Comparison of ENCODE assay signal across 10 cellular contexts in the genomic region with DNA sequence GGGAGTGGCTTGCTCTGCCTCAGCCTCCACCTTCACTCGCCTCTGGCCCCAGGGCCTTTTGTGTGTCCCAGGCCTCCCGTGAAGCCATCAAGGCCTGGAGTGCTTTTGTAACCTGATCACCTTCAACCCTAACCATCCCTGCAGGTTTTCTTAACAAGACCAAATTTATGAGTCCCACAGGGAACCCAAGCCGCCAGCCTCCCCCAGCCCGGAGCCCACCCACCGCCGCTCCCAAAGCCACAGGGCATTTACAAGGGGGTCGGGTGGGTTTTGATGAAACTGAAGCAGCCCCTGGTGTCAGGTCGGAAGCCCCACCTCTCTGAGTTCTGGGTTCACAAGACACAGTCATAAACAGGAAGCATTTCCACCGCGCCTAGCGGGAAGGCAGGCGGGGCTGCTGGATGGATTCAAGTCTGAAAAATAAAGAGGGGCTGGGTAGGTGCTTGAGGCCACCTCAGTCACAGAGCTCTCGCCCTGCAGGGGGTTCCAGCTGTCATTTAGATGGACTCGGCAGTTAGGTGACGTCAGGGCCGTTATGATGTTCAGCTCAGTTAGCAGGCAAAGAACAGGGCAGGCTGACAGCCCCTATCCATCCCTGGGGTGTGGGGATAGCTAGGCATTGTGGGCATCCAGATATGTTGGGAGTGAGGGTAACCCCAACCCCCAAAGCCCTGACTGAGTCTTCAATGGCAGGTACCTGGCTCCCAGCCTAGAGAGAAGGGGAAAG.
DNase-seq lines count a peak whose midpoint lies in the region; ATAC-seq and TF ChIP-seq lines count a peak whose summit lies in the region.
"Had no signal": no experiment of that assay in that cellular context is flagged by ENCODE, and none has a peak within 500 bp of the region (broad histone marks: within the 10 kb centered on the region; RNA-seq: fewer than 3 reads in every experiment).

No MANE protein-coding gene starts in this region.

- POLR2A ChIA-PET in activated CD8-positive, alpha-beta T cell treated with anti-CD3 and anti-CD28 coated beads, Interleukin-2, amount 10 ng/mL, durations not matched to agents 7 days and 5 days (lab: Charles Lee) = interaction anchor here (0.7 kb wide), 1 partner anchor 24 kb away, joined by 3 read pairs; no protein-coding TSS in a partner anchor

- CTCF ChIA-PET in activated CD8-positive, alpha-beta T cell treated with anti-CD3 and anti-CD28 coated beads, Interleukin-2, amount 10 ng/mL, durations not matched to agents 7 days and 5 days (lab: Charles Lee) = no interaction called here

- intact Hi-C loops in left colon (cut with DNase I, micrococcal nuclease) = no loop called here
- intact Hi-C loops in tibial artery (cut with DNase I; ENCODE audit: low total_unique reads) = no loop called here

- H3K27ac ChIP-seq in tibial artery = no peak overlapping the region

- H3K27ac Mint-ChIP-seq in activated CD8-positive, alpha-beta T cell treated with anti-CD3 and anti-CD28 coated beads, Interleukin-2, amount 10 ng/mL, durations not matched to agents 7 days and 5 days = peak overlapping the region; percentile 85
- H3K27ac Mint-ChIP-seq: stimulated activated memory B cell treated with anti-CD40 and anti-IgM and Interleukin-4, amounts not matched to agents 10 μg/mL and 1 μg/mL and 100 μg/mL, for 72 hours had no signal

- H3K4me1 Mint-ChIP-seq in activated CD8-positive, alpha-beta T cell treated with anti-CD3 and anti-CD28 coated beads, Interleukin-2, amount 10 ng/mL, durations not matched to agents 7 days and 5 days (ENCODE audit: low read depth) = peaks cover 21% of the 10 kb centered on the region
- H3K4me1 Mint-ChIP-seq: stimulated activated memory B cell treated with anti-CD40 and anti-IgM and Interleukin-4, amounts not matched to agents 10 μg/mL and 1 μg/mL and 100 μg/mL, for 72 hours had no signal

- ATAC-seq in activated CD8-positive, alpha-beta T cell treated with anti-CD3 and anti-CD28 coated beads, Interleukin-2, amount 10 ng/mL, durations not matched to agents 7 days and 5 days = no peak
- peak; percentile 44 for ATAC-seq in left colon
- no peak for ATAC-seq in GM18909 (IDR thresholded peaks at IDR 0.05; ENCODE audit: poor library complexity, unreplicated experiment)
- ATAC-seq in HG03521 (IDR thresholded peaks at IDR 0.05; ENCODE audit: unreplicated experiment) = no peak
- ATAC-seq: stimulated activated memory B cell treated with anti-CD40 and anti-IgM and Interleukin-4, amounts not matched to agents 10 μg/mL and 1 μg/mL and 100 μg/mL, for 72 hours had no signal

- H3K4me3 ChIP-seq in tibial artery = no peak overlapping the region

- no peaks in the 10 kb centered on the region for H3K36me3 ChIP-seq in tibial artery

- H3K9me3 Mint-ChIP-seq in activated CD8-positive, alpha-beta T cell treated with anti-CD3 and anti-CD28 coated beads, Interleukin-2, amount 10 ng/mL, durations not matched to agents 7 days and 5 days (ENCODE audit: insufficient read depth) = peaks cover 8% of the 10 kb centered on the region

- DNase-seq in COR-L47 (lab: John Stamatoyannopoulos, UW) (peak; percentile 63), NCI-H187 treated with DMSO at 0.1 percent for 48 hours (lab: John Stamatoyannopoulos, UW) (peak; percentile 4), left colon (peak in 1 of 2 donors; percentile 27), tibial artery (no peak), KG1 (lab: John Stamatoyannopoulos, UW) (no peak)
- peak; percentile 45 for DNase-seq in activated CD8-positive, alpha-beta T cell treated with anti-CD3 and anti-CD28 coated beads, Interleukin-2, amount 10 ng/mL, durations not matched to agents 7 days and 5 days
- DNase-seq: SK-N-SH had no signal

- H3K4me3 Mint-ChIP-seq in activated CD8-positive, alpha-beta T cell treated with anti-CD3 and anti-CD28 coated beads, Interleukin-2, amount 10 ng/mL, durations not matched to agents 7 days and 5 days = no peak overlapping the region
- H3K4me3 Mint-ChIP-seq: stimulated activated memory B cell treated with anti-CD40 and anti-IgM and Interleukin-4, amounts not matched to agents 10 μg/mL and 1 μg/mL and 100 μg/mL, for 72 hours had no signal

- H3K27me3 Mint-ChIP-seq in activated CD8-positive, alpha-beta T cell treated with anti-CD3 and anti-CD28 coated beads, Interleukin-2, amount 10 ng/mL, durations not matched to agents 7 days and 5 days (ENCODE audit: low read depth) = no peaks in the 10 kb centered on the region
- H3K27me3 Mint-ChIP-seq: stimulated activated memory B cell treated with anti-CD40 and anti-IgM and Interleukin-4, amounts not matched to agents 10 μg/mL and 1 μg/mL and 100 μg/mL, for 72 hours had no signal

- TF ChIP-seq CTCF in tibial artery (IDR thresholded peaks at IDR 0.05) = no peak

- no peaks in the 10 kb centered on the region for H3K4me1 ChIP-seq in tibial artery

- H3K9me3 ChIP-seq in tibial artery = peaks cover 0 to 23% (median 17%) of the 10 kb centered on the region in 3 donors
- H3K9me3 ChIP-seq: SK-N-SH had no signal

- peaks cover 4% of the 10 kb centered on the region for H3K36me3 Mint-ChIP-seq in activated CD8-positive, alpha-beta T cell treated with anti-CD3 and anti-CD28 coated beads, Interleukin-2, amount 10 ng/mL, durations not matched to agents 7 days and 5 days (ENCODE audit: low read depth)

- H3K27me3 ChIP-seq in tibial artery = no peaks in the 10 kb centered on the region

Comparison
In these comparisons a context has a peak if more than half of its experiments do, and no peak if none do; other contexts are left out.
1. DNase-seq: peak in COR-L47 (single experiment), NCI-H187 treated with DMSO at 0.1 percent for 48 hours (single experiment) and activated CD8-positive, alpha-beta T cell treated with anti-CD3 and anti-CD28 coated beads, Interleukin-2, amount 10 ng/mL, durations not matched to agents 7 days and 5 days (single experiment); none in tibial artery (0 of 2) and KG1 (single experiment).